Comparison of ENCODE assay signal across 27 cellular contexts in genomic region chr19:38285567-38285966, GRCh38. TPM values are rescaled to one million over a fixed set of nuclear protein-coding genes. Genes with fewer than 3 reads are reported as not detected.
DNase-seq lines count a peak whose midpoint lies in the region; ATAC-seq, FAIRE-seq and TF ChIP-seq lines count a peak whose summit lies in the region.
"Had no signal": no experiment of that assay in that cellular context is flagged by ENCODE, and none has a peak within 500 bp of the region (broad histone marks: within the 10 kb centered on the region; RNA-seq: fewer than 3 reads in every experiment).

No MANE protein-coding gene starts in this region.

- no peaks in the 10 kb centered on the region for H3K79me2 ChIP-seq in GM23248 (ENCODE audit: insufficient read depth)

- WGBS in A549 (ENCODE audit: missing lambda C conversion rate) = 58% methylated on average over 5 of the region's 5 CpGs
- WGBS in GM23248 (ENCODE audit: low coverage in 1 of 2, low lambda C conversion rate in 2 of 2, missing lambda C conversion rate in 2 of 2), 2 experiments = 21 to 31% methylated on average over 5 of the region's 5 CpGs

- no peak for TF ChIP-seq RAD21 in A549 (conservative IDR thresholded peaks at IDR 0.05 in 1 of 2, IDR thresholded peaks at IDR 0.05 in 1 of 2)

- H3K9me2 ChIP-seq in GM23248 (ENCODE audit: insufficient read depth) = no peaks in the 10 kb centered on the region

- CTCF ChIA-PET in A549 (lab: Yijun Ruan, JAX) = interaction anchor here (0.9 to 17.0 kb wide), 13 partner anchors 12 to 68 kb away, joined by 3 to 259 read pairs (median 6); partner anchors contain the start of genes CATSPERG, KCNK6, PPP1R14A and SPINT2

- no peak for DNase-seq in A549 (ENCODE audit: low read depth in 1 of 2, low spot score in 1 of 2)
- peak; percentile 87 for DNase-seq in GM23248
- peak; percentile 28 for DNase-seq in amniotic epithelial cell (ENCODE audit: low read depth)
- peak; percentile 59 for DNase-seq in iris pigment epithelial cell (ENCODE audit: low read depth)
- no peak for DNase-seq in NCI-H146 (lab: John Stamatoyannopoulos, UW)
- no peak for DNase-seq in activated effector memory CD4-positive, alpha-beta T cell treated with Interleukin-2 at 50 U/mL for 16 hours
- no peak for DNase-seq in urothelium cell line (ENCODE audit: low spot score)
- DNase-seq: 8988T; activated naive CD4-positive, alpha-beta T cell; activated T-cell treated with anti-CD3 and anti-CD28 coated beads, Interleukin-2, amount 50 U/mL, for 1 hour; amygdala; C1 segment of cervical spinal cord; dorsolateral prefrontal cortex; mucosa of descending colon; NCI-H1436; NCI-H2171 treated with DMSO at 0.1 percent for 48 hours; NCI-H69; stimulated activated CD4-positive, alpha-beta T cell treated with anti-CD3 and anti-CD28 coated beads, Interleukin-2, amount 100 ng/mL, for 24 hours; stimulated activated naive CD4-positive, alpha-beta T cell; T1000 had no signal

- in situ Hi-C loops in GM23248 (cut with MboI) = no loop called here

- no peaks in the 10 kb centered on the region for H3K36me3 ChIP-seq in GM23248 (ENCODE audit: low read depth)
- H3K36me3 ChIP-seq: gastroesophageal sphincter had no signal

- ATAC-seq in A549 (no peak), GM21529 (IDR thresholded peaks at IDR 0.05; ENCODE audit: unreplicated experiment) (no peak)
- ATAC-seq: activated CD4-positive, CD25-positive, alpha-beta regulatory T cell treated with anti-CD3 and anti-CD28 coated beads, Interleukin-2, amount 50 U/mL, for 24 hours; gastroesophageal sphincter; mucosa of descending colon had no signal

- H2AFZ ChIP-seq in GM23248 = peak overlapping the region; percentile 48

- no peak overlapping the region for H3K4me2 ChIP-seq in A549
- H3K4me2 ChIP-seq in GM23248 (ENCODE audit: unreplicated experiment) = peak overlapping the region; percentile 60

- TF ChIP-seq EP300 in A549 (IDR thresholded peaks at IDR 0.05) = no peak

- no peak overlapping the region for H3K4me3 ChIP-seq in A549
- no peak overlapping the region for H3K4me3 ChIP-seq in GM23248
- H3K4me3 ChIP-seq: dorsolateral prefrontal cortex, gastroesophageal sphincter, mucosa of descending colon, thoracic aorta had no signal

- POLR2A ChIA-PET in A549 (lab: Yijun Ruan, JAX) = interaction anchor here (1.0 to 2.5 kb wide), 3 partner anchors 9 to 19 kb away, joined by 3 to 13 read pairs (median 5); partner anchors contain the start of gene C19orf33

- peak; percentile 56 for FAIRE-seq in A549 (lab: Jason Lieb, UNC)
- FAIRE-seq in urothelium cell line (lab: Jason Lieb, UNC) = no peak
- FAIRE-seq: H54 had no signal

- H3K27ac ChIP-seq in A549 (no peak overlapping the region), GM23248 (peak overlapping the region; percentile 63)
- H3K27ac ChIP-seq: gastroesophageal sphincter, thoracic aorta had no signal

- no peak for TF ChIP-seq POLR2A in A549 (IDR thresholded peaks at IDR 0.05; ENCODE audit: low read length)

- H3K4me1 ChIP-seq in A549 = peaks cover 17% of the 10 kb centered on the region
- peaks cover 24% of the 10 kb centered on the region for H3K4me1 ChIP-seq in GM23248 (ENCODE audit: insufficient read depth)
- H3K4me1 ChIP-seq: gastroesophageal sphincter had no signal

- no peaks in the 10 kb centered on the region for H3K27me3 ChIP-seq in GM23248 (replicated peaks; ENCODE audit: insufficient read depth)
- H3K27me3 ChIP-seq: dorsolateral prefrontal cortex, gastroesophageal sphincter had no signal

- H3F3A ChIP-seq in GM23248 (ENCODE audit: insufficient read depth) = 0 out of 2 replicates have a peak, but pooled peaks cover 6% of the 10 kb centered on the region

- H3K9me3 ChIP-seq in A549 (no peaks in the 10 kb centered on the region), GM23248 (ENCODE audit: low read depth) (no peaks in the 10 kb centered on the region)
- H3K9me3 ChIP-seq: gastroesophageal sphincter, mucosa of descending colon, thoracic aorta had no signal

- H4K20me1 ChIP-seq in GM23248 (ENCODE audit: insufficient read depth) = no peaks in the 10 kb centered on the region

- no peak for TF ChIP-seq CTCF in A549 (IDR thresholded peaks at IDR 0.05)

- 0 out of 2 replicates have a peak overlapping the region, but pooled peaks have one; percentile 35 for H3K9ac ChIP-seq in GM23248

TF ChIP-seq in A549, 52 proteins besides CTCF, POLR2A, EP300 and RAD21 (continues in another document):
- TF ChIP-seq TFCP2L1 (CRISPR knock-in tag; IDR thresholded peaks at IDR 0.05) (no peak), RCOR1 (IDR thresholded peaks at IDR 0.05; ENCODE audit: low read depth, low read length) (no peak), USF2 (IDR thresholded peaks at IDR 0.05) (no peak), HOXB13 (CRISPR knock-in tag; IDR thresholded peaks at IDR 0.05; ENCODE audit: low read depth) (no peak), SMC3 (IDR thresholded peaks at IDR 0.05) (no peak), FOSL2 (IDR thresholded peaks at IDR 0.05) (no peak), FOSL2 (CRISPR knock-in tag; IDR thresholded peaks at IDR 0.05) (no peak), ZFP36 (IDR thresholded peaks at IDR 0.05; ENCODE audit: borderline replicate concordance, partially characterized antibody) (no peak), CHD4 (IDR thresholded peaks at IDR 0.05; ENCODE audit: borderline replicate concordance) (no peak), EHMT2 (IDR thresholded peaks at IDR 0.05; ENCODE audit: low read depth) (no peak), GATA3 (IDR thresholded peaks at IDR 0.05; ENCODE audit: borderline replicate concordance) (no peak)
- TF ChIP-seq, protein P1, sequence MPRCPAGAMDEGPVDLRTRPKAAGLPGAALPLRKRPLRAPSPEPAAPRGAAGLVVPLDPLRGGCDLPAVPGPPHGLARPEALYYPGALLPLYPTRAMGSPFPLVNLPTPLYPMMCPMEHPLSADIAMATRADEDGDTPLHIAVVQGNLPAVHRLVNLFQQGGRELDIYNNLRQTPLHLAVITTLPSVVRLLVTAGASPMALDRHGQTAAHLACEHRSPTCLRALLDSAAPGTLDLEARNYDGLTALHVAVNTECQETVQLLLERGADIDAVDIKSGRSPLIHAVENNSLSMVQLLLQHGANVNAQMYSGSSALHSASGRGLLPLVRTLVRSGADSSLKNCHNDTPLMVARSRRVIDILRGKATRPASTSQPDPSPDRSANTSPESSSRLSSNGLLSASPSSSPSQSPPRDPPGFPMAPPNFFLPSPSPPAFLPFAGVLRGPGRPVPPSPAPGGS (IDR thresholded peaks at IDR 0.05) = no peak

RNA-seq across cellular contexts. Expression of gene C19orf33, which starts 18.5 kb away (rescaled TPM):
- 197 and 302 TPM in 2 replicates for polyA plus RNA-seq in A549 (2011; rRNA removed)
- polyA plus RNA-seq in A549 (2012; cell fraction: cytosol; rRNA removed) = 1,004 and 1,085 TPM in 2 replicates
- polyA plus RNA-seq in A549 (2012; cell fraction: nucleus; rRNA removed) = 520 and 541 TPM in 2 replicates
- 487 to 531 TPM (median 489 TPM) in 3 replicates for polyA plus RNA-seq in A549 (2017; fragmentation: RNase III; extraction: RNeasy Plus Mini Kit Qiagen cat#74134 plus additional on column Dnase treatment)
- 17.0 and 21.4 TPM in 2 replicates for polyA minus RNA-seq in A549 (2011; rRNA and poly(A)+ RNA removed)
- not detected in 2 replicates for total RNA-seq in GM23248 (2014; rRNA removed; shearing (Covaris generic))
- polyA plus RNA-seq in GM23248 (2016; fragmentation: Nextera tagmentation; extraction: Ambion mirVana) = not detected in 2 replicates
- total RNA-seq: M059J, neural crest cell had no signal

RNA-seq across cellular contexts. Expression of gene SPINT2, which starts 21.2 kb away (rescaled TPM):
- polyA plus RNA-seq in A549 (2011; rRNA removed) (343 and 425 TPM in 2 replicates), A549 (2017; fragmentation: RNase III; extraction: RNeasy Plus Mini Kit Qiagen cat#74134 plus additional on column Dnase treatment) (244 to 296 TPM (median 291 TPM) in 3 replicates), GM23248 (2016; fragmentation: Nextera tagmentation; extraction: Ambion mirVana) (9.3 and 9.8 TPM in 2 replicates)
- 347 and 383 TPM in 2 replicates for polyA plus RNA-seq in A549 (2012; cell fraction: cytosol; rRNA removed)
- 348 and 443 TPM in 2 replicates for polyA plus RNA-seq in A549 (2012; cell fraction: nucleus; rRNA removed)
- polyA minus RNA-seq in A549 (2011; rRNA and poly(A)+ RNA removed) = 154 and 156 TPM in 2 replicates
- total RNA-seq in GM23248 (2014; rRNA removed; shearing (Covaris generic)) = 3.2 and 9.5 TPM in 2 replicates

RNA-seq across cellular contexts. Expression of gene PPP1R14A, which starts 29.4 kb away (rescaled TPM):
- polyA plus RNA-seq in A549 (2011; rRNA removed) = 14.6 and 30.5 TPM in 2 replicates
- polyA plus RNA-seq in A549 (2012; cell fraction: cytosol; rRNA removed) = 281 and 324 TPM in 2 replicates
- 99.6 and 180 TPM in 2 replicates for polyA plus RNA-seq in A549 (2012; cell fraction: nucleus; rRNA removed)
- polyA plus RNA-seq in A549 (2017; fragmentation: RNase III; extraction: RNeasy Plus Mini Kit Qiagen cat#74134 plus additional on column Dnase treatment) = 88.6 to 99.6 TPM (median 99.5 TPM) in 3 replicates
- 2.9 and 3.1 TPM in 2 replicates for polyA minus RNA-seq in A549 (2011; rRNA and poly(A)+ RNA removed)
- total RNA-seq in GM23248 (2014; rRNA removed; shearing (Covaris generic)) = 0.65 TPM in 1 of 2 replicates, not detected in the other
- polyA plus RNA-seq in GM23248 (2016; fragmentation: Nextera tagmentation; extraction: Ambion mirVana) = 4.0 and 5.3 TPM in 2 replicates
- total RNA-seq: M059J had no signal

RNA-seq across cellular contexts. Expression of gene YIF1B, which starts 30.2 kb away (rescaled TPM):
- polyA plus RNA-seq in A549 (2011; rRNA removed) (75.5 and 88.1 TPM in 2 replicates), A549 (2017; fragmentation: RNase III; extraction: RNeasy Plus Mini Kit Qiagen cat#74134 plus additional on column Dnase treatment) (87.5 to 104 TPM (median 100 TPM) in 3 replicates), GM23248 (2016; fragmentation: Nextera tagmentation; extraction: Ambion mirVana) (191 and 199 TPM in 2 replicates)
- 225 and 320 TPM in 2 replicates for polyA plus RNA-seq in A549 (2012; cell fraction: cytosol; rRNA removed)
- 303 and 382 TPM in 2 replicates for polyA plus RNA-seq in A549 (2012; cell fraction: nucleus; rRNA removed)
- polyA minus RNA-seq in A549 (2011; rRNA and poly(A)+ RNA removed) = 75.2 and 83.9 TPM in 2 replicates
- 143 and 162 TPM in 2 replicates for total RNA-seq in GM23248 (2014; rRNA removed; shearing (Covaris generic))

RNA-seq across cellular contexts. Expression of gene KCNK6, which starts 34.1 kb away (rescaled TPM):
- polyA plus RNA-seq in A549 (2011; rRNA removed) (2.8 and 3.8 TPM in 2 replicates), A549 (2017; fragmentation: RNase III; extraction: RNeasy Plus Mini Kit Qiagen cat#74134 plus additional on column Dnase treatment) (2.4 to 2.8 TPM (median 2.4 TPM) in 3 replicates), GM23248 (2016; fragmentation: Nextera tagmentation; extraction: Ambion mirVana) (15.5 and 16.8 TPM in 2 replicates)
- polyA plus RNA-seq in A549 (2012; cell fraction: cytosol; rRNA removed) = 1.4 and 2.6 TPM in 2 replicates
- polyA plus RNA-seq in A549 (2012; cell fraction: nucleus; rRNA removed) = 2.2 and 3.9 TPM in 2 replicates
- 1.4 and 2.1 TPM in 2 replicates for polyA minus RNA-seq in A549 (2011; rRNA and poly(A)+ RNA removed)
- 12.1 and 13.7 TPM in 2 replicates for total RNA-seq in GM23248 (2014; rRNA removed; shearing (Covaris generic))
- total RNA-seq: neural crest cell had no signal

Comparison
In these comparisons a context has a peak if more than half of its experiments do, and no peak if none do; other contexts are left out.
1. DNase-seq: peak in GM23248 (single experiment), amniotic epithelial cell (single experiment) and iris pigment epithelial cell (single experiment); none in A549 (0 of 2), NCI-H146 (single experiment), activated effector memory CD4-positive, alpha-beta T cell treated with Interleukin-2 at 50 U/mL for 16 hours (single experiment) and urothelium cell line (single experiment).
2. RNA of gene C19orf33, which starts 18.5 kb away (polyA plus RNA-seq): 197 to 1,085 TPM in A549; not detected in GM23248; every median in the first group is over 100 times any median in the second.
3. RNA of gene SPINT2, which starts 21.2 kb away (polyA plus RNA-seq): 244 to 443 TPM in A549; 9.3 to 9.8 TPM in GM23248; every median in the first group is over 10 times any median in the second.